In genomic region chr19:50189326-50189725, GRCh38 we compare ENCODE assay signal across 18 cellular contexts. TPM values are rescaled to one million over a fixed set of nuclear protein-coding genes. Genes with fewer than 3 reads are reported as not detected.
DNase-seq lines count a peak whose midpoint lies in the region; FAIRE-seq and TF ChIP-seq lines count a peak whose summit lies in the region.
"Had no signal": no experiment of that assay in that cellular context is flagged by ENCODE, and none has a peak within 500 bp of the region (broad histone marks: within the 10 kb centered on the region; RNA-seq: fewer than 3 reads in every experiment).

No MANE protein-coding gene starts in this region.

- no peaks in the 10 kb centered on the region for H3K27me3 ChIP-seq in colonic mucosa
- H3K27me3 ChIP-seq in mucosa of rectum (ENCODE audit: control insufficient read depth in 2 of 2, insufficient read depth in 2 of 2, low read length in 2 of 2): no peaks in the 10 kb centered on the region
- H3K27me3 ChIP-seq in transverse colon: peaks cover 3% of the 10 kb centered on the region

- H3K4me1 ChIP-seq in colonic mucosa: no peaks in the 10 kb centered on the region
- H3K4me1 ChIP-seq in mucosa of rectum (ENCODE audit: control insufficient read depth in 2 of 2, insufficient read depth in 2 of 2, low read length in 2 of 2): peaks cover 13 to 21% of the 10 kb centered on the region in 2 donors
- peaks cover 0 to 14% (median 6%) of the 10 kb centered on the region in 4 donors for H3K4me1 ChIP-seq in transverse colon
- H3K4me1 ChIP-seq: A549 had no signal

- peak; percentile 85 for TF ChIP-seq POLR2A in transverse colon (IDR thresholded peaks at IDR 0.05)

- H3K9ac ChIP-seq in colonic mucosa (ENCODE audit: low read depth in 2 of 2, low read length in 2 of 2) (peak overlapping the region; percentile 31 to 95), mucosa of rectum (ENCODE audit: low read depth in 1 of 2, low read length in 2 of 2) (peak overlapping the region; percentile 92 to 95)

- DNase-seq in MV-4-11 (lab: John Stamatoyannopoulos, UW) (peak; percentile 37), colonic mucosa (peak; percentile 68), transverse colon (peak; percentile 57), urothelium cell line (ENCODE audit: low spot score) (no peak), GM10266 (ENCODE audit: extremely low spot score) (no peak)
- no peak for DNase-seq in stimulated activated CD4-positive, alpha-beta T cell treated with anti-CD3 and anti-CD28 coated beads, Interleukin-1b, Interleukin-23, amount 100 ng/mL, for 48 hours
- DNase-seq: CD8-positive, alpha-beta T cell; COR-L47; DMS153; DND-41; GDM1; HCEC 1CT; HFFc6 had no signal

- H3K9me3 ChIP-seq in colonic mucosa (no peaks in the 10 kb centered on the region), mucosa of rectum (ENCODE audit: control insufficient read depth in 2 of 2, low read length in 2 of 2) (no peaks in the 10 kb centered on the region), transverse colon (no peaks in the 10 kb centered on the region)

- TF ChIP-seq CTCF in colonic mucosa (IDR thresholded peaks at IDR 0.05) (no peak), transverse colon (IDR thresholded peaks at IDR 0.05) (no peak), GM10266 (IDR thresholded peaks at IDR 0.05; ENCODE audit: control insufficient read depth, insufficient read depth, low read depth, missing control alignments) (no peak)

- H3K27ac ChIP-seq in colonic mucosa: peak overlapping the region; percentile 79
- peak overlapping the region; percentile 98 to 99 for H3K27ac ChIP-seq in mucosa of rectum (ENCODE audit: low read depth in 2 of 2, low read length in 2 of 2)
- H3K27ac ChIP-seq in transverse colon: peak overlapping the region; percentile 88 to 91 (median 90)
- H3K27ac ChIP-seq: A549, HL-60 had no signal

- H3K4me3 ChIP-seq in colonic mucosa (peak overlapping the region; percentile 48), mucosa of rectum (ENCODE audit: low read length in 2 of 2) (peak overlapping the region; percentile 88 to 92), transverse colon (peak overlapping the region; percentile 14 to 51 (median 40))
- H3K4me3 ChIP-seq: A549 had no signal

- WGBS in transverse colon (ENCODE audit: low coverage in 1 of 2), 2 donors: 52 to 87% methylated on average over 4 to 8 of the region's 8 CpGs

- H3K36me3 ChIP-seq in colonic mucosa: no peaks in the 10 kb centered on the region
- H3K36me3 ChIP-seq in mucosa of rectum (ENCODE audit: control insufficient read depth in 2 of 2, insufficient read depth in 2 of 2, low read length in 2 of 2): peaks cover 0 to 4% of the 10 kb centered on the region in 2 donors
- H3K36me3 ChIP-seq in transverse colon: no peaks in the 10 kb centered on the region

- in situ Hi-C loops in transverse colon (cut with MboI; ENCODE audit: low pct_ligation_motif_present in 1 of 4, low pct_unique_long_range_greater_than_20kb in 1 of 4, low sequenced_read_pairs in 3 of 4): no loop called here

- TF ChIP-seq EP300 in transverse colon (IDR thresholded peaks at IDR 0.05; ENCODE audit: low read depth): no peak

- no peak for FAIRE-seq in urothelium cell line (lab: Jason Lieb, UNC)
- FAIRE-seq: A549, D721Med had no signal

- intact Hi-C loops in colonic mucosa (cut with DNase I): no loop called here
- intact Hi-C loops in transverse colon (cut with DNase I; ENCODE audit: low total_unique reads): no loop called here

RNA-seq across cellular contexts. Expression of gene MYH14, which starts 14.1 kb away (rescaled TPM):
- total RNA-seq in colonic mucosa: 100 to 1,000 TPM; 506 to 509 TPM
- 100 to 1,000 TPM; 321 to 814 (median 393) TPM for total RNA-seq in transverse colon
- total RNA-seq: CD8-positive, alpha-beta T cell had no signal

RNA-seq across cellular contexts. Expression of gene IZUMO2, which starts 26.2 kb away (rescaled TPM):
- under 1 TPM in 1 of 2 donors, not detected in 1; 0.49 TPM for total RNA-seq in colonic mucosa
- not detected for total RNA-seq in transverse colon
- total RNA-seq: CD8-positive, alpha-beta T cell; H4; HFFc6 had no signal

Comparison
In these comparisons a context has a peak if more than half of its experiments do, and no peak if none do; other contexts are left out.
1. DNase-seq: peak in MV-4-11 (single experiment), colonic mucosa (single experiment) and transverse colon (single experiment); none in stimulated activated CD4-positive, alpha-beta T cell treated with anti-CD3 and anti-CD28 coated beads, Interleukin-1b, Interleukin-23, amount 100 ng/mL, for 48 hours (single experiment), urothelium cell line (single experiment) and GM10266 (single experiment).
2. H3K4me3 ChIP-seq: peak in every context shown above with its lines; median percentile 90 in mucosa of rectum; 48 in colonic mucosa; 40 in transverse colon.
3. Peak in every context shown above with its lines, with median percentiles within 50 percentile points of each other: H3K27ac ChIP-seq.